ENCODE assay signal across 10 cellular contexts in the genomic region with DNA sequence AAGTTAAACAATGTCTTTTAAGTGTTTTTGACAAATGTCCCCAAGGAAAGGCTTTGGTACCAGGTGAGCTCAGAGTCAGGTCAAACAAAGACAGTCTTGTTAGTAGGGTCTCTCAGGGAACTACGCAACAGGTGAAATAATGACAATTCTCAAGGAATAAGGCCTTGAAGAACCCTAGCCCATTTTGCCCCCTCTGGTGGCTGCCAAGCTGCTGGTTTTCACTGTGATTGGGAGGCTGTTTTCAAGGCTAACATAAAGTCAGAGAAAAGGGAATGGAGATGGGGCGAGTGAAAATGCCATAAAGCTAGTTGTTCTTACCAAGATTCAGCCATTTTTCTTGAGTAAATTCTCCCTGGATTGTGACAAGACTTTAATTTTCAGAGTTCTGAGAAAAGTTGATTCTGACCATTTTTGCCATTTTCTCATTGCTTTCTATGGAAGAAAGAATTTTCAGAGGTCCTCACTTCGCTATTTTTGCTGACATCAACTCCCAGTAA. TPM values are rescaled to one million over a fixed set of nuclear protein-coding genes. Genes with fewer than 3 reads are reported as not detected.
DNase-seq lines count a peak whose midpoint lies in the region; ATAC-seq, FAIRE-seq and TF ChIP-seq lines count a peak whose summit lies in the region.
"Had no signal": no experiment of that assay in that cellular context is flagged by ENCODE, and none has a peak within 500 bp of the region (broad histone marks: within the 10 kb centered on the region; RNA-seq: fewer than 3 reads in every experiment).

No MANE protein-coding gene starts in this region.

- no peaks in the 10 kb centered on the region for H3K4me1 ChIP-seq in breast epithelium
- no peaks in the 10 kb centered on the region for H3K4me1 ChIP-seq in endodermal cell (ENCODE audit: control insufficient read depth, insufficient read depth, low read length)
- H3K4me1 ChIP-seq in smooth muscle cell (ENCODE audit: low read depth), result no peaks in the 10 kb centered on the region

- no peaks in the 10 kb centered on the region for H3K4me1 Mint-ChIP-seq in MCF 10A (ENCODE audit: insufficient read depth, unreplicated experiment)
- H3K4me1 Mint-ChIP-seq in endodermal cell, result peaks cover 2% of the 10 kb centered on the region

- H3K4me3 Mint-ChIP-seq in MCF 10A (ENCODE audit: unreplicated experiment), result no peak overlapping the region
- H3K4me3 Mint-ChIP-seq in endodermal cell, result no peak overlapping the region

- no peak overlapping the region for H2AFZ ChIP-seq in smooth muscle cell (ENCODE audit: low read depth)

- CTCF ChIA-PET in MCF 10A (lab: Yijun Ruan, JAX), result interaction anchor here (0.6 to 4.6 kb wide), 13 partner anchors 10 to 131 kb away, joined by 3 to 47 read pairs (median 4); no protein-coding TSS in a partner anchor

- TF ChIP-seq CTCF in MCF 10A (IDR thresholded peaks at IDR 0.05; ENCODE audit: unreplicated experiment) (no peak), breast epithelium (IDR thresholded peaks at IDR 0.05) (no peak), endodermal cell (conservative IDR thresholded peaks at IDR 0.05) (peak; percentile 83), smooth muscle cell (IDR thresholded peaks at IDR 0.05; ENCODE audit: borderline replicate concordance, insufficient read depth, poor library complexity, severe bottlenecking) (peak; percentile 35)

- no peak for FAIRE-seq in urothelium cell line (lab: Jason Lieb, UNC)

- no peaks in the 10 kb centered on the region for H3K79me2 ChIP-seq in smooth muscle cell (ENCODE audit: low read depth)

- H3K27me3 Mint-ChIP-seq in MCF 10A (ENCODE audit: insufficient read depth, unreplicated experiment) (no peaks in the 10 kb centered on the region), endodermal cell (ENCODE audit: insufficient read depth) (no peaks in the 10 kb centered on the region)

- H4K20me1 ChIP-seq in smooth muscle cell (ENCODE audit: low read depth), result no peaks in the 10 kb centered on the region

- H3F3A ChIP-seq in smooth muscle cell (ENCODE audit: low read depth), result no peaks in the 10 kb centered on the region

- no peaks in the 10 kb centered on the region for H3K36me3 Mint-ChIP-seq in MCF 10A (ENCODE audit: insufficient read depth, unreplicated experiment)
- no peaks in the 10 kb centered on the region for H3K36me3 Mint-ChIP-seq in endodermal cell (ENCODE audit: low read depth)

- POLR2A ChIA-PET in MCF 10A (lab: Yijun Ruan, JAX), result interaction anchor here (0.6 kb wide), 1 partner anchor 47 kb away, joined by 3 read pairs; no protein-coding TSS in a partner anchor

- H3K4me3 ChIP-seq in breast epithelium (no peak overlapping the region), endodermal cell (ENCODE audit: low read length) (no peak overlapping the region), smooth muscle cell (no peak overlapping the region)

- no peak overlapping the region for H3K9ac ChIP-seq in endodermal cell (ENCODE audit: extremely low read depth, low read length, poor library complexity, severe bottlenecking)
- no peak overlapping the region for H3K9ac ChIP-seq in smooth muscle cell (ENCODE audit: low read depth)

- intact Hi-C loops in MCF 10A (cut with micrococcal nuclease), result no loop called here
- intact Hi-C loops in breast epithelium (cut with DNase I; ENCODE audit: low total_unique reads), result no loop called here

- H3K27ac ChIP-seq in breast epithelium (no peak overlapping the region), endodermal cell (ENCODE audit: low read depth, low read length) (no peak overlapping the region), smooth muscle cell (ENCODE audit: low read depth) (no peak overlapping the region)

- no TSS peak for BruUV-seq in MCF 10A (replicated peaks; lab: Mats Ljungman, UMichigan)

- H3K9me3 ChIP-seq in breast epithelium, result no peaks in the 10 kb centered on the region
- no peaks in the 10 kb centered on the region for H3K9me3 ChIP-seq in endodermal cell (ENCODE audit: control insufficient read depth, low read length)
- H3K9me3 ChIP-seq in smooth muscle cell (replicated peaks; ENCODE audit: low read depth), result no peaks in the 10 kb centered on the region

- TF ChIP-seq POLR2A in breast epithelium (IDR thresholded peaks at IDR 0.05), result no peak

- H3K36me3 ChIP-seq in breast epithelium, result no peaks in the 10 kb centered on the region
- no peaks in the 10 kb centered on the region for H3K36me3 ChIP-seq in endodermal cell (ENCODE audit: control insufficient read depth, insufficient read depth, low read length)
- no peaks in the 10 kb centered on the region for H3K36me3 ChIP-seq in smooth muscle cell (ENCODE audit: low read depth)

- 96 to 97% methylated on average over 3 of the region's 3 CpGs for WGBS in endodermal cell (ENCODE audit: insufficient coverage in 1 of 2, insufficient read length in 1 of 2), 2 experiments
- WGBS in smooth muscle cell (ENCODE audit: low lambda C conversion rate), result 84% methylated on average over 3 of the region's 3 CpGs

- H3K9me3 Mint-ChIP-seq in MCF 10A (ENCODE audit: unreplicated experiment), result no peaks in the 10 kb centered on the region
- H3K9me3 Mint-ChIP-seq in endodermal cell, result no peaks in the 10 kb centered on the region

- H3K4me2 ChIP-seq in smooth muscle cell, result no peak overlapping the region

- H3K27ac Mint-ChIP-seq in MCF 10A (ENCODE audit: low read depth, unreplicated experiment) (no peak overlapping the region), endodermal cell (no peak overlapping the region)

- no peaks in the 10 kb centered on the region for H3K27me3 ChIP-seq in breast epithelium
- no peaks in the 10 kb centered on the region for H3K27me3 ChIP-seq in endodermal cell (ENCODE audit: control insufficient read depth, insufficient read depth, low read length, poor library complexity, severe bottlenecking)
- no peaks in the 10 kb centered on the region for H3K27me3 ChIP-seq in smooth muscle cell (ENCODE audit: low read depth)

- no peak for ATAC-seq in GM21737 (IDR thresholded peaks at IDR 0.05; ENCODE audit: unreplicated experiment)

- DNase-seq in MCF 10A (ENCODE audit: unreplicated experiment) (peak; percentile 17), breast epithelium (ENCODE audit: low spot score in 2 of 2) (no peak), NCI-H69 (lab: John Stamatoyannopoulos, UW) (peak; percentile 0), endodermal cell (peak; percentile 76), smooth muscle cell (lab: John Stamatoyannopoulos, UW; ENCODE audit: unreplicated experiment) (no peak), globus pallidus (ENCODE audit: low spot score) (no peak), urothelium cell line (ENCODE audit: low spot score) (no peak)
- DNase-seq: DMS153, occipital lobe had no signal

RNA-seq across cellular contexts. Expression of a gene that starts 58.7 kb away (rescaled TPM):
- total RNA-seq in MCF 10A (2022) (23.0 and 26.1 TPM in 2 replicates), breast epithelium (10 to 100 TPM; 19.3 to 27.2 (median 20.8) TPM), endodermal cell (10 to 100 TPM; 20.3 to 23.7 TPM), smooth muscle cell (25.1 and 28.1 TPM in 2 replicates)
- 21.5 TPM for polyA plus RNA-seq in endodermal cell (2013, experiment 1 of 2)
- polyA plus RNA-seq in endodermal cell (2013, experiment 2 of 2), result 23.4 TPM
- polyA plus RNA-seq in smooth muscle cell, result 20.0 and 23.6 TPM in 2 replicates

RNA-seq across cellular contexts. Expression of a gene that starts 58.9 kb away (rescaled TPM):
- total RNA-seq in MCF 10A (2022) (29.4 and 35.0 TPM in 2 replicates), breast epithelium (10 to 100 TPM; 39.0 to 86.8 (median 43.0) TPM), endodermal cell (10 to 100 TPM; 38.4 to 49.7 TPM), smooth muscle cell (41.0 and 56.5 TPM in 2 replicates)
- polyA plus RNA-seq in endodermal cell (2013, experiment 1 of 2), result 31.3 TPM
- 29.7 TPM for polyA plus RNA-seq in endodermal cell (2013, experiment 2 of 2)
- polyA plus RNA-seq in smooth muscle cell, result 12.4 and 15.5 TPM in 2 replicates

Comparison
In these comparisons a context has a peak if more than half of its experiments do, and no peak if none do; other contexts are left out.
1. DNase-seq: peak in MCF 10A (single experiment), NCI-H69 (single experiment) and endodermal cell (single experiment); none in breast epithelium (0 of 2), smooth muscle cell (single experiment), globus pallidus (single experiment) and urothelium cell line (single experiment).
2. CTCF ChIP-seq: peak in endodermal cell (single experiment) and smooth muscle cell (single experiment); none in MCF 10A (single experiment) and breast epithelium (0 of 3).